Comparison of ENCODE assay signal across 1 cellular context in the genomic region with DNA sequence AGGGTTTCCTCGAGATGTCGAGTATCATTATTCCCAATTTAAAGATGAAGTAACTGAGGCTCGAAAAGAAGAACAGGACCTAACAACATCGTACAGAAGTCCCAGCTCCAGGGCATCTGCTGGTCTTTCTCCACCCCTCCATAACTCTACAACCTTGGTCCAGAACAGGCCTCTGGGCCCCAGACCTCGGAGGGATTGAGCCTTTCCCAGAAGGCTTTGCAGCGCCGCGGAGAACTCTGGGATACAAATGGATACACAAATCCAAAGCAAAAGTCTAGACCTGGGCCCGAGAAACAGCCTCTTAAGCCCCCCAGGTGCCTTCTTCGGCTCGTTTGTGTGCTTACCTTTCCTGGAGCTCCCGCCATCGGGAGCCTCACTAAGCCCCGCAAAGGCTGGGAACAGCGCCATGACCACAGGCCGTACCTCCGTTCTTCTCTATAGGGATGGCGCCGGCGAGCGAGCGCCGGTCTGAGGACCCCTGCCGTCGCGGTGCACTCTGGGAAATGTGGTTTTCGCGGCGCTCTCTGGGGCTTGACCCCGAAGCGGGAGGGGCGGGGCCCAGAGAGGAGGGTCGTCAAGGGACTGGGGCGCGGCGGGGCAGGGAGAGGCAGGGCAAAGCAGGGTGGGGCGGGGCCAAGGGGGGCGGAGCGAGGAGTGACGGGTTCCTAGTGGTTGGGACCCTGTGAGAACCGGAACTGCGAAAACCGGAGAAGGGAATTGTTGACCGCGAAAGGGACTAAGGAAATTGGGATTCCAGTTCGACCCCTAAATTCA.
TF ChIP-seq lines count a peak whose summit lies in the region.

A gene with protein sequence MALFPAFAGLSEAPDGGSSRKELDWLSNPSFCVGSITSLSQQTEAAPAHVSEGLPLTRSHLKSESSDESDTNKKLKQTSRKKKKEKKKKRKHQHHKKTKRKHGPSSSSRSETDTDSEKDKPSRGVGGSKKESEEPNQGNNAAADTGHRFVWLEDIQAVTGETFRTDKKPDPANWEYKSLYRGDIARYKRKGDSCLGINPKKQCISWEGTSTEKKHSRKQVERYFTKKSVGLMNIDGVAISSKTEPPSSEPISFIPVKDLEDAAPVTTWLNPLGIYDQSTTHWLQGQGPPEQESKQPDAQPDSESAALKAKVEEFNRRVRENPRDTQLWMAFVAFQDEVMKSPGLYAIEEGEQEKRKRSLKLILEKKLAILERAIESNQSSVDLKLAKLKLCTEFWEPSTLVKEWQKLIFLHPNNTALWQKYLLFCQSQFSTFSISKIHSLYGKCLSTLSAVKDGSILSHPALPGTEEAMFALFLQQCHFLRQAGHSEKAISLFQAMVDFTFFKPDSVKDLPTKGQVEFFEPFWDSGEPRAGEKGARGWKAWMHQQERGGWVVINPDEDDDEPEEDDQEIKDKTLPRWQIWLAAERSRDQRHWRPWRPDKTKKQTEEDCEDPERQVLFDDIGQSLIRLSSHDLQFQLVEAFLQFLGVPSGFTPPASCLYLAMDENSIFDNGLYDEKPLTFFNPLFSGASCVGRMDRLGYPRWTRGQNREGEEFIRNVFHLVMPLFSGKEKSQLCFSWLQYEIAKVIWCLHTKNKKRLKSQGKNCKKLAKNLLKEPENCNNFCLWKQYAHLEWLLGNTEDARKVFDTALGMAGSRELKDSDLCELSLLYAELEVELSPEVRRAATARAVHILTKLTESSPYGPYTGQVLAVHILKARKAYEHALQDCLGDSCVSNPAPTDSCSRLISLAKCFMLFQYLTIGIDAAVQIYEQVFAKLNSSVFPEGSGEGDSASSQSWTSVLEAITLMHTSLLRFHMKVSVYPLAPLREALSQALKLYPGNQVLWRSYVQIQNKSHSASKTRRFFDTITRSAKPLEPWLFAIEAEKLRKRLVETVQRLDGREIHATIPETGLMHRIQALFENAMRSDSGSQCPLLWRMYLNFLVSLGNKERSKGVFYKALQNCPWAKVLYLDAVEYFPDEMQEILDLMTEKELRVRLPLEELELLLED (minus strand): TSS at position 445 of the 774 bp plus-strand sequence. CDS start 37 bp downstream, at position 408.

TF ChIP-seq in HEK293, 187 proteins besides CTCF, POLR2A, EP300 and RAD21 (continued from another document and continues in another):
- TF ChIP-seq, protein P1, sequence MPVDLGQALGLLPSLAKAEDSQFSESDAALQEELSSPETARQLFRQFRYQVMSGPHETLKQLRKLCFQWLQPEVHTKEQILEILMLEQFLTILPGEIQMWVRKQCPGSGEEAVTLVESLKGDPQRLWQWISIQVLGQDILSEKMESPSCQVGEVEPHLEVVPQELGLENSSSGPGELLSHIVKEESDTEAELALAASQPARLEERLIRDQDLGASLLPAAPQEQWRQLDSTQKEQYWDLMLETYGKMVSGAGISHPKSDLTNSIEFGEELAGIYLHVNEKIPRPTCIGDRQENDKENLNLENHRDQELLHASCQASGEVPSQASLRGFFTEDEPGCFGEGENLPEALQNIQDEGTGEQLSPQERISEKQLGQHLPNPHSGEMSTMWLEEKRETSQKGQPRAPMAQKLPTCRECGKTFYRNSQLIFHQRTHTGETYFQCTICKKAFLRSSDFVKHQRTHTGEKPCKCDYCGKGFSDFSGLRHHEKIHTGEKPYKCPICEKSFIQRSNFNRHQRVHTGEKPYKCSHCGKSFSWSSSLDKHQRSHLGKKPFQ (tag by site-specific recombination; IDR thresholded peaks at IDR 0.05): peak; percentile 93
- TF ChIP-seq, protein P2, sequence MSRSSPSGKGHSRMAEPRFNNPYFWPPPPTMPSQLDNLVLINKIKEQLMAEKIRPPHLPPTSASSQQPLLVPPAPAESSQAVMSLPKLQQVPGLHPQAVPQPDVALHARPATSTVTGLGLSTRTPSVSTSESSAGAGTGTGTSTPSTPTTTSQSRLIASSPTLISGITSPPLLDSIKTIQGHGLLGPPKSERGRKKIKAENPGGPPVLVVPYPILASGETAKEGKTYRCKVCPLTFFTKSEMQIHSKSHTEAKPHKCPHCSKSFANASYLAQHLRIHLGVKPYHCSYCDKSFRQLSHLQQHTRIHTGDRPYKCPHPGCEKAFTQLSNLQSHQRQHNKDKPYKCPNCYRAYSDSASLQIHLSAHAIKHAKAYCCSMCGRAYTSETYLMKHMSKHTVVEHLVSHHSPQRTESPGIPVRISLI (tag by site-specific recombination; IDR thresholded peaks at IDR 0.05): no peak
- no peak for TF ChIP-seq BCL11A (tag by site-specific recombination; IDR thresholded peaks at IDR 0.05; ENCODE audit: low read depth)
- TF ChIP-seq ZFHX2 (tag by site-specific recombination; conservative IDR thresholded peaks at IDR 0.05): no peak
- no peak for TF ChIP-seq ZNF10 (tag by site-specific recombination; IDR thresholded peaks at IDR 0.05)
- TF ChIP-seq, protein P3, sequence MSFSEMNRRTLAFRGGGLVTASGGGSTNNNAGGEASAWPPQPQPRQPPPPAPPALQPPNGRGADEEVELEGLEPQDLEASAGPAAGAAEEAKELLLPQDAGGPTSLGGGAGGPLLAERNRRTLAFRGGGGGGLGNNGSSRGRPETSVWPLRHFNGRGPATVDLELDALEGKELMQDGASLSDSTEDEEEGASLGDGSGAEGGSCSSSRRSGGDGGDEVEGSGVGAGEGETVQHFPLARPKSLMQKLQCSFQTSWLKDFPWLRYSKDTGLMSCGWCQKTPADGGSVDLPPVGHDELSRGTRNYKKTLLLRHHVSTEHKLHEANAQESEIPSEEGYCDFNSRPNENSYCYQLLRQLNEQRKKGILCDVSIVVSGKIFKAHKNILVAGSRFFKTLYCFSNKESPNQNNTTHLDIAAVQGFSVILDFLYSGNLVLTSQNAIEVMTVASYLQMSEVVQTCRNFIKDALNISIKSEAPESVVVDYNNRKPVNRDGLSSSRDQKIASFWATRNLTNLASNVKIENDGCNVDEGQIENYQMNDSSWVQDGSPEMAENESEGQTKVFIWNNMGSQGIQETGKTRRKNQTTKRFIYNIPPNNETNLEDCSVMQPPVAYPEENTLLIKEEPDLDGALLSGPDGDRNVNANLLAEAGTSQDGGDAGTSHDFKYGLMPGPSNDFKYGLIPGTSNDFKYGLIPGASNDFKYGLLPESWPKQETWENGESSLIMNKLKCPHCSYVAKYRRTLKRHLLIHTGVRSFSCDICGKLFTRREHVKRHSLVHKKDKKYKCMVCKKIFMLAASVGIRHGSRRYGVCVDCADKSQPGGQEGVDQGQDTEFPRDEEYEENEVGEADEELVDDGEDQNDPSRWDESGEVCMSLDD (tag by site-specific recombination; IDR thresholded peaks at IDR 0.05): no peak
- TF ChIP-seq ZNF404 (tag by site-specific recombination; IDR thresholded peaks at IDR 0.05): no peak
- no peak for TF ChIP-seq ZNF157 (tag by site-specific recombination; IDR thresholded peaks at IDR 0.05)
- no peak for TF ChIP-seq ZFP37 (tag by site-specific recombination; IDR thresholded peaks at IDR 0.05)
- TF ChIP-seq ZNF785 (tag by site-specific recombination; IDR thresholded peaks at IDR 0.05): no peak
- TF ChIP-seq, protein P4, sequence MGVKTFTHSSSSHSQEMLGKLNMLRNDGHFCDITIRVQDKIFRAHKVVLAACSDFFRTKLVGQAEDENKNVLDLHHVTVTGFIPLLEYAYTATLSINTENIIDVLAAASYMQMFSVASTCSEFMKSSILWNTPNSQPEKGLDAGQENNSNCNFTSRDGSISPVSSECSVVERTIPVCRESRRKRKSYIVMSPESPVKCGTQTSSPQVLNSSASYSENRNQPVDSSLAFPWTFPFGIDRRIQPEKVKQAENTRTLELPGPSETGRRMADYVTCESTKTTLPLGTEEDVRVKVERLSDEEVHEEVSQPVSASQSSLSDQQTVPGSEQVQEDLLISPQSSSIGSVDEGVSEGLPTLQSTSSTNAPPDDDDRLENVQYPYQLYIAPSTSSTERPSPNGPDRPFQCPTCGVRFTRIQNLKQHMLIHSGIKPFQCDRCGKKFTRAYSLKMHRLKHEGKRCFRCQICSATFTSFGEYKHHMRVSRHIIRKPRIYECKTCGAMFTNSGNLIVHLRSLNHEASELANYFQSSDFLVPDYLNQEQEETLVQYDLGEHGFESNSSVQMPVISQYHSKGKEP (tag by site-specific recombination; IDR thresholded peaks at IDR 0.05): no peak
- TF ChIP-seq ZNF623 (tag by site-specific recombination; IDR thresholded peaks at IDR 0.05): no peak
- TF ChIP-seq PRDM1 (tag by site-specific recombination; IDR thresholded peaks at IDR 0.05): no peak
- TF ChIP-seq ZNF670 (tag by site-specific recombination; IDR thresholded peaks at IDR 0.05; ENCODE audit: low read depth): no peak
- TF ChIP-seq GLI2 (tag by site-specific recombination; IDR thresholded peaks at IDR 0.05; ENCODE audit: borderline replicate concordance, low read depth): no peak
- TF ChIP-seq ZNF473 (tag by site-specific recombination; IDR thresholded peaks at IDR 0.05): no peak
- TF ChIP-seq WT1 (tag by site-specific recombination; IDR thresholded peaks at IDR 0.05): no peak
- peak; percentile 43; the same call in 1 of the 2 replicates for TF ChIP-seq ZBTB8A (tag by site-specific recombination; IDR thresholded peaks at IDR 0.05)
- peak; percentile 54 for TF ChIP-seq ZNF561 (tag by site-specific recombination; IDR thresholded peaks at IDR 0.05; ENCODE audit: borderline replicate concordance)
- TF ChIP-seq ZEB2 (tag by site-specific recombination; IDR thresholded peaks at IDR 0.05): peak; percentile 86
- no peak for TF ChIP-seq ZNF701 (tag by site-specific recombination; IDR thresholded peaks at IDR 0.05)
- TF ChIP-seq REPIN1 (tag by site-specific recombination; IDR thresholded peaks at IDR 0.05; ENCODE audit: low read depth): no peak
- peak; percentile 95 for TF ChIP-seq ZXDB (tag by site-specific recombination; IDR thresholded peaks at IDR 0.05)
- TF ChIP-seq, protein P5, sequence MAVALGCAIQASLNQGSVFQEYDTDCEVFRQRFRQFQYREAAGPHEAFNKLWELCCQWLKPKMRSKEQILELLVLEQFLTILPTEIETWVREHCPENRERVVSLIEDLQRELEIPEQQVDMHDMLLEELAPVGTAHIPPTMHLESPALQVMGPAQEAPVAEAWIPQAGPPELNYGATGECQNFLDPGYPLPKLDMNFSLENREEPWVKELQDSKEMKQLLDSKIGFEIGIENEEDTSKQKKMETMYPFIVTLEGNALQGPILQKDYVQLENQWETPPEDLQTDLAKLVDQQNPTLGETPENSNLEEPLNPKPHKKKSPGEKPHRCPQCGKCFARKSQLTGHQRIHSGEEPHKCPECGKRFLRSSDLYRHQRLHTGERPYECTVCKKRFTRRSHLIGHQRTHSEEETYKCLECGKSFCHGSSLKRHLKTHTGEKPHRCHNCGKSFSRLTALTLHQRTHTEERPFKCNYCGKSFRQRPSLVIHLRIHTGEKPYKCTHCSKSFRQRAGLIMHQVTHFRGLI (tag by site-specific recombination; IDR thresholded peaks at IDR 0.05): no peak
- TF ChIP-seq, protein P6, sequence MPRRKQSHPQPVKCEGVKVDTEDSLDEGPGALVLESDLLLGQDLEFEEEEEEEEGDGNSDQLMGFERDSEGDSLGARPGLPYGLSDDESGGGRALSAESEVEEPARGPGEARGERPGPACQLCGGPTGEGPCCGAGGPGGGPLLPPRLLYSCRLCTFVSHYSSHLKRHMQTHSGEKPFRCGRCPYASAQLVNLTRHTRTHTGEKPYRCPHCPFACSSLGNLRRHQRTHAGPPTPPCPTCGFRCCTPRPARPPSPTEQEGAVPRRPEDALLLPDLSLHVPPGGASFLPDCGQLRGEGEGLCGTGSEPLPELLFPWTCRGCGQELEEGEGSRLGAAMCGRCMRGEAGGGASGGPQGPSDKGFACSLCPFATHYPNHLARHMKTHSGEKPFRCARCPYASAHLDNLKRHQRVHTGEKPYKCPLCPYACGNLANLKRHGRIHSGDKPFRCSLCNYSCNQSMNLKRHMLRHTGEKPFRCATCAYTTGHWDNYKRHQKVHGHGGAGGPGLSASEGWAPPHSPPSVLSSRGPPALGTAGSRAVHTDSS (tag by site-specific recombination; IDR thresholded peaks at IDR 0.05): no peak; the same call in 1 of the 2 replicates
- peak; percentile 85 for TF ChIP-seq KLF9 (tag by site-specific recombination; IDR thresholded peaks at IDR 0.05; ENCODE audit: low read depth)
- peak; percentile 71; the same call in 1 of the 2 replicates for TF ChIP-seq ZBTB7A (tag by site-specific recombination; IDR thresholded peaks at IDR 0.05; ENCODE audit: low read depth)
- TF ChIP-seq ZNF146 (tag by site-specific recombination; IDR thresholded peaks at IDR 0.05): no peak
- TF ChIP-seq, protein P7, sequence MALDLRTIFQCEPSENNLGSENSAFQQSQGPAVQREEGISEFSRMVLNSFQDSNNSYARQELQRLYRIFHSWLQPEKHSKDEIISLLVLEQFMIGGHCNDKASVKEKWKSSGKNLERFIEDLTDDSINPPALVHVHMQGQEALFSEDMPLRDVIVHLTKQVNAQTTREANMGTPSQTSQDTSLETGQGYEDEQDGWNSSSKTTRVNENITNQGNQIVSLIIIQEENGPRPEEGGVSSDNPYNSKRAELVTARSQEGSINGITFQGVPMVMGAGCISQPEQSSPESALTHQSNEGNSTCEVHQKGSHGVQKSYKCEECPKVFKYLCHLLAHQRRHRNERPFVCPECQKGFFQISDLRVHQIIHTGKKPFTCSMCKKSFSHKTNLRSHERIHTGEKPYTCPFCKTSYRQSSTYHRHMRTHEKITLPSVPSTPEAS (tag by site-specific recombination; IDR thresholded peaks at IDR 0.05): no peak
- no peak for TF ChIP-seq ZNF658 (tag by site-specific recombination; IDR thresholded peaks at IDR 0.05)
- TF ChIP-seq ZNF747 (tag by site-specific recombination; IDR thresholded peaks at IDR 0.05): no peak
- TF ChIP-seq, protein P8, sequence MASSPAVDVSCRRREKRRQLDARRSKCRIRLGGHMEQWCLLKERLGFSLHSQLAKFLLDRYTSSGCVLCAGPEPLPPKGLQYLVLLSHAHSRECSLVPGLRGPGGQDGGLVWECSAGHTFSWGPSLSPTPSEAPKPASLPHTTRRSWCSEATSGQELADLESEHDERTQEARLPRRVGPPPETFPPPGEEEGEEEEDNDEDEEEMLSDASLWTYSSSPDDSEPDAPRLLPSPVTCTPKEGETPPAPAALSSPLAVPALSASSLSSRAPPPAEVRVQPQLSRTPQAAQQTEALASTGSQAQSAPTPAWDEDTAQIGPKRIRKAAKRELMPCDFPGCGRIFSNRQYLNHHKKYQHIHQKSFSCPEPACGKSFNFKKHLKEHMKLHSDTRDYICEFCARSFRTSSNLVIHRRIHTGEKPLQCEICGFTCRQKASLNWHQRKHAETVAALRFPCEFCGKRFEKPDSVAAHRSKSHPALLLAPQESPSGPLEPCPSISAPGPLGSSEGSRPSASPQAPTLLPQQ (tag by site-specific recombination; IDR thresholded peaks at IDR 0.05): peak; percentile 94
